In genomic region chr11:116355104-116355503, GRCh38 we compare ENCODE assay signal across 28 cellular contexts.
"Had no signal": no experiment of that assay in that cellular context is flagged by ENCODE, and none has a peak within 500 bp of the region (broad histone marks: within the 10 kb centered on the region; RNA-seq: fewer than 3 reads in every experiment).

No MANE protein-coding gene starts in this region.

- H3K27me3 ChIP-seq: foreskin keratinocyte had no signal

- H3K79me2 ChIP-seq: hepatocyte had no signal

- H2AFZ ChIP-seq: hepatocyte had no signal

- H3K4me1 ChIP-seq: colonic mucosa, esophagus muscularis mucosa, esophagus squamous epithelium, foreskin keratinocyte, gastrocnemius medialis, gastroesophageal sphincter, heart left ventricle, heart right ventricle had no signal

- H3K36me3 ChIP-seq: colonic mucosa, esophagus muscularis mucosa, esophagus squamous epithelium, gastrocnemius medialis, gastroesophageal sphincter, heart left ventricle, heart right ventricle had no signal

- H3K4me3 ChIP-seq: colonic mucosa, coronary artery, dorsolateral prefrontal cortex, esophagus muscularis mucosa, esophagus squamous epithelium, gastrocnemius medialis, gastroesophageal sphincter, heart left ventricle, heart right ventricle, hepatocyte had no signal

- ATAC-seq: effector memory CD8-positive, alpha-beta T cell; esophagus mucosa; foreskin keratinocyte; gastrocnemius medialis; gastroesophageal sphincter; heart left ventricle; heart right ventricle had no signal

- H3K4me2 ChIP-seq: hepatocyte had no signal

- H3K9me3 ChIP-seq: colonic mucosa, esophagus muscularis mucosa, esophagus squamous epithelium, gastrocnemius medialis, gastroesophageal sphincter, heart left ventricle, heart right ventricle had no signal

- H3K27ac ChIP-seq: colonic mucosa, coronary artery, dorsolateral prefrontal cortex, epithelial cell of prostate, esophagus muscularis mucosa, esophagus squamous epithelium, foreskin keratinocyte, gastrocnemius medialis, gastroesophageal sphincter, heart left ventricle, heart right ventricle, hepatocyte had no signal

- FAIRE-seq: colon, endometrium, endothelial cell of umbilical vein, frontal cortex had no signal

- DNase-seq: colonic mucosa; cortex of kidney; dermis blood vessel endothelial cell; dorsolateral prefrontal cortex; effector CD4-positive, alpha-beta T cell; effector CD8-positive, alpha-beta T cell; effector memory CD4-positive, alpha-beta T cell; effector memory CD8-positive, alpha-beta T cell; endodermal cell; erythroblast; esophagus squamous epithelium; foreskin fibroblast; foreskin keratinocyte; gastrocnemius medialis; glutamatergic neuron; head of caudate nucleus; heart left ventricle; heart right ventricle had no signal
